In genomic region chr16:2471653-2472487, GRCh38 we compare ENCODE assay signal across 12 cellular contexts. TPM values are rescaled to one million over a fixed set of nuclear protein-coding genes. Genes with fewer than 3 reads are reported as not detected.
DNase-seq lines count a peak whose midpoint lies in the region; ATAC-seq and TF ChIP-seq lines count a peak whose summit lies in the region.
"Had no signal": no experiment of that assay in that cellular context is flagged by ENCODE, and none has a peak within 500 bp of the region (broad histone marks: within the 10 kb centered on the region; RNA-seq: fewer than 3 reads in every experiment).

No MANE protein-coding gene starts in this region.

- no peaks in the 10 kb centered on the region for H3K36me3 ChIP-seq in heart left ventricle
- no peaks in the 10 kb centered on the region for H3K36me3 ChIP-seq in upper lobe of left lung

- H3K4me3 Mint-ChIP-seq in activated B cell treated with CpG ODN at 0.5 μM for 24 hours = peak overlapping the region; percentile 24

- TF ChIP-seq POLR2A in heart left ventricle (IDR thresholded peaks at IDR 0.05) (no peak), upper lobe of left lung (IDR thresholded peaks at IDR 0.05) (no peak)

- H3K36me3 Mint-ChIP-seq in activated B cell treated with CpG ODN at 0.5 μM for 24 hours (ENCODE audit: low read depth) = no peaks in the 10 kb centered on the region
- H3K36me3 Mint-ChIP-seq: CD8-positive, alpha-beta memory T cell had no signal

- no peaks in the 10 kb centered on the region for H3K9me3 ChIP-seq in heart left ventricle
- no peaks in the 10 kb centered on the region for H3K9me3 ChIP-seq in upper lobe of left lung

- WGBS in heart left ventricle, 4 donors = 33 to 55% (median 41%) methylated on average over 2 to 61 of the region's 61 CpGs
- 62 to 90% methylated on average over 7 to 25 of the region's 61 CpGs for WGBS in upper lobe of left lung, 2 donors

- in situ Hi-C loops in ACHN (cut with HindIII; ENCODE audit: low pct_ligation_motif_present, low pct_unique_long_range_greater_than_20kb, low sequenced_read_pairs) = loop anchor here (25.0 kb wide), 1 partner anchor 310 kb away; the partner anchor contains the start of gene TRAF7

- peak in 1 of 5 donors; percentile 63 for DNase-seq in heart left ventricle
- DNase-seq in Right ventricle myocardium inferior (ENCODE audit: missing footprints) = no peak
- DNase-seq in activated B cell treated with CpG ODN at 0.5 μM for 24 hours = no peak
- peak; percentile 61 for DNase-seq in left kidney (ENCODE audit: low read depth, low spot score)
- peak in 1 of 2 donors; percentile 73 for DNase-seq in upper lobe of left lung
- no peak for DNase-seq in ACHN
- DNase-seq: activated naive CD4-positive, alpha-beta T cell treated with anti-CD3 and anti-CD28 coated beads for 36 hours; CD8-positive, alpha-beta memory T cell had no signal

- intact Hi-C loops in heart left ventricle (cut with DNase I) = no loop called here
- intact Hi-C loops in Right ventricle myocardium inferior (cut with DNase I) = no loop called here
- intact Hi-C loops in activated B cell treated with CpG ODN at 0.5 μM for 24 hours (cut with micrococcal nuclease) = no loop called here

- peaks cover 47% of the 10 kb centered on the region for H3K4me1 Mint-ChIP-seq in activated B cell treated with CpG ODN at 0.5 μM for 24 hours

- H3K4me3 ChIP-seq in heart left ventricle = peak overlapping the region in 10 of 12 donors; percentile 5 to 48 (median 30)
- peak overlapping the region in 3 of 4 donors; percentile 11 to 31 (median 31) for H3K4me3 ChIP-seq in upper lobe of left lung

- TF ChIP-seq CTCF in heart left ventricle (IDR thresholded peaks at IDR 0.05) (no peak), activated B cell treated with CpG ODN at 0.5 μM for 24 hours (IDR thresholded peaks at IDR 0.05) (no peak), upper lobe of left lung (IDR thresholded peaks at IDR 0.05) (no peak)

- CTCF ChIA-PET in activated B cell treated with CpG ODN at 0.5 μM for 24 hours (lab: Charles Lee) = no interaction called here

- peaks cover 12 to 72% (median 41%) of the 10 kb centered on the region in 12 donors for H3K4me1 ChIP-seq in heart left ventricle
- peaks cover 47 to 90% (median 61%) of the 10 kb centered on the region in 4 donors for H3K4me1 ChIP-seq in upper lobe of left lung

- H3K27me3 Mint-ChIP-seq in activated B cell treated with CpG ODN at 0.5 μM for 24 hours = peaks cover 20% of the 10 kb centered on the region

- no peak for TF ChIP-seq EP300 in upper lobe of left lung (IDR thresholded peaks at IDR 0.05)

- H3K27me3 ChIP-seq in heart left ventricle (peaks cover 11 to 65% (median 33%) of the 10 kb centered on the region in 9 donors), upper lobe of left lung (peaks cover 4 to 58% (median 31%) of the 10 kb centered on the region in 4 donors)

- POLR2A ChIA-PET in activated B cell treated with CpG ODN at 0.5 μM for 24 hours (lab: Charles Lee) = interaction anchor here (0.6 to 1.4 kb wide), 4 partner anchors 11 to 590 kb away, joined by 3 to 6 read pairs (median 4); partner anchors contain the start of gene TEDC2

- H3K27ac Mint-ChIP-seq in activated B cell treated with CpG ODN at 0.5 μM for 24 hours = no peak overlapping the region
- H3K27ac Mint-ChIP-seq: activated naive CD4-positive, alpha-beta T cell treated with anti-CD3 and anti-CD28 coated beads for 36 hours had no signal

- no peak overlapping the region for H3K27ac ChIP-seq in heart left ventricle
- H3K27ac ChIP-seq in upper lobe of left lung = no peak overlapping the region

- no peak for ATAC-seq in heart left ventricle
- ATAC-seq in Right ventricle myocardium inferior = no peak
- ATAC-seq in activated B cell treated with CpG ODN at 0.5 μM for 24 hours (ENCODE audit: low read depth) = no peak
- ATAC-seq in upper lobe of left lung (ENCODE audit: low FRiP score in 2 of 2) = no peak
- ATAC-seq in HG03025 (IDR thresholded peaks at IDR 0.05; ENCODE audit: low FRiP score, unreplicated experiment) = no peak
- no peak for ATAC-seq in HG02981 (IDR thresholded peaks at IDR 0.05; ENCODE audit: unreplicated experiment)
- ATAC-seq: activated CD4-positive, CD25-positive, alpha-beta regulatory T cell treated with anti-CD3 and anti-CD28 coated beads, Interleukin-2, amount 50 U/mL, for 24 hours had no signal

- H3K9me3 Mint-ChIP-seq in activated B cell treated with CpG ODN at 0.5 μM for 24 hours = no peaks in the 10 kb centered on the region
- H3K9me3 Mint-ChIP-seq: activated naive CD4-positive, alpha-beta T cell treated with anti-CD3 and anti-CD28 coated beads for 36 hours; CD8-positive, alpha-beta memory T cell had no signal

RNA-seq across cellular contexts. Expression of gene NTN3, which starts 0.8 kb away (rescaled TPM):
- total RNA-seq in heart left ventricle = under 1 TPM in 6 of 9 donors, not detected in 3; 0.09 to 0.50 (median 0.20) TPM
- polyA plus RNA-seq in heart left ventricle = not detected
- total RNA-seq in Right ventricle myocardium inferior = 0.19 TPM
- not detected in 2 replicates for total RNA-seq in activated B cell treated with CpG ODN at 0.5 μM for 24 hours
- not detected for total RNA-seq in upper lobe of left lung
- total RNA-seq: activated naive CD4-positive, alpha-beta T cell treated with anti-CD3 and anti-CD28 coated beads for 36 hours; CD8-positive, alpha-beta memory T cell; myocyte had no signal
- polyA plus RNA-seq: CD8-positive, alpha-beta memory T cell had no signal

RNA-seq across cellular contexts. Expression of gene TBC1D24, which starts 3.1 kb away (rescaled TPM):
- total RNA-seq in heart left ventricle = 10 to 100 TPM in 8 of 9 donors, 1 to 10 TPM in 1; 8.9 to 19.2 (median 11.9) TPM
- polyA plus RNA-seq in heart left ventricle = 1 to 10 TPM; 4.0 to 6.7 TPM
- 14.8 TPM for total RNA-seq in Right ventricle myocardium inferior
- total RNA-seq in activated B cell treated with CpG ODN at 0.5 μM for 24 hours = 9.1 and 12.6 TPM in 2 replicates
- total RNA-seq in upper lobe of left lung = 10 to 100 TPM; 25.9 to 49.6 (median 37.2) TPM

RNA-seq across cellular contexts. Expression of gene TEDC2, which starts 12.0 kb away (rescaled TPM):
- total RNA-seq in heart left ventricle = 1 to 10 TPM in 5 of 9 donors, under 1 TPM in 3, not detected in 1; 0.60 to 4.9 (median 1.2) TPM
- polyA plus RNA-seq in heart left ventricle = 1 to 10 TPM in 1 of 2 donors, under 1 TPM in 1; 0.46 to 3.1 TPM
- 0.95 TPM for total RNA-seq in Right ventricle myocardium inferior
- 3.4 and 4.4 TPM in 2 replicates for total RNA-seq in activated B cell treated with CpG ODN at 0.5 μM for 24 hours
- total RNA-seq in upper lobe of left lung = 1 to 10 TPM in 4 of 6 donors, under 1 TPM in 1, not detected in 1; 0.61 to 2.7 (median 1.7) TPM

RNA-seq across cellular contexts. Expression of gene ATP6V0C, which starts 41.9 kb away (rescaled TPM):
- total RNA-seq in heart left ventricle = 100 to 1,000 TPM in 7 of 9 donors, 10 to 100 TPM in 2; 61.6 to 209 (median 129) TPM
- polyA plus RNA-seq in heart left ventricle = 100 to 1,000 TPM; 132 to 232 TPM
- total RNA-seq in Right ventricle myocardium inferior = 137 TPM
- total RNA-seq in activated B cell treated with CpG ODN at 0.5 μM for 24 hours = 74.9 and 91.4 TPM in 2 replicates
- 100 to 1,000 TPM in 4 of 6 donors, 10 to 100 TPM in 2; 84.9 to 332 (median 164) TPM for total RNA-seq in upper lobe of left lung

RNA-seq across cellular contexts. Expression of gene CCNF, which starts 42.6 kb away (rescaled TPM):
- total RNA-seq in heart left ventricle = 1 to 10 TPM in 7 of 9 donors, under 1 TPM in 2; 0.67 to 6.0 (median 1.6) TPM
- polyA plus RNA-seq in heart left ventricle = 1 to 10 TPM in 1 of 2 donors, under 1 TPM in 1; 0.38 to 1.6 TPM
- 1.2 TPM for total RNA-seq in Right ventricle myocardium inferior
- 5.3 and 5.5 TPM in 2 replicates for total RNA-seq in activated B cell treated with CpG ODN at 0.5 μM for 24 hours
- total RNA-seq in upper lobe of left lung = 1 to 10 TPM; 2.7 to 5.2 (median 3.9) TPM
